26 cellular contexts compared by ENCODE assay signal in genomic region chr11:14538926-14539554, GRCh38. TPM values are rescaled to one million over a fixed set of nuclear protein-coding genes. Genes with fewer than 3 reads are reported as not detected.
DNase-seq lines count a peak whose midpoint lies in the region; ATAC-seq and TF ChIP-seq lines count a peak whose summit lies in the region.
"Had no signal": no experiment of that assay in that cellular context is flagged by ENCODE, and none has a peak within 500 bp of the region (broad histone marks: within the 10 kb centered on the region; RNA-seq: fewer than 3 reads in every experiment).

No MANE protein-coding gene starts in this region.

- H3K4me3 ChIP-seq in heart left ventricle (no peak overlapping the region), lower lobe of right lung (no peak overlapping the region), upper lobe of left lung (no peak overlapping the region), OCI-LY7 (ENCODE audit: low read depth, low read length, poor library complexity, severe bottlenecking) (no peak overlapping the region), HAP-1 (no peak overlapping the region)
- H3K4me3 ChIP-seq: Peyer's patch, SJCRH30, skin epidermis had no signal

- no peaks in the 10 kb centered on the region for H3K79me2 ChIP-seq in OCI-LY7 (ENCODE audit: insufficient read depth, low read depth, low read length)

- H3K9me3 ChIP-seq in heart left ventricle = no peaks in the 10 kb centered on the region
- no peaks in the 10 kb centered on the region for H3K9me3 ChIP-seq in lower lobe of right lung
- H3K9me3 ChIP-seq in upper lobe of left lung = no peaks in the 10 kb centered on the region
- no peaks in the 10 kb centered on the region for H3K9me3 ChIP-seq in OCI-LY7 (ENCODE audit: low read length)
- no peaks in the 10 kb centered on the region for H3K9me3 ChIP-seq in HAP-1
- H3K9me3 ChIP-seq: Peyer's patch, SJCRH30 had no signal

- TF ChIP-seq EP300 in upper lobe of left lung (IDR thresholded peaks at IDR 0.05) = no peak

- peak overlapping the region; percentile 57 for H3K27ac Mint-ChIP-seq in activated naive CD8-positive, alpha-beta T cell treated with anti-CD3 and anti-CD28 coated beads for 36 hours

- H3K4me1 Mint-ChIP-seq in activated naive CD8-positive, alpha-beta T cell treated with anti-CD3 and anti-CD28 coated beads for 36 hours = peaks cover 41% of the 10 kb centered on the region

- H3K36me3 Mint-ChIP-seq in activated naive CD8-positive, alpha-beta T cell treated with anti-CD3 and anti-CD28 coated beads for 36 hours = peaks cover 26% of the 10 kb centered on the region
- H3K36me3 Mint-ChIP-seq: immature natural killer cell had no signal

- no peaks in the 10 kb centered on the region for H3K27me3 Mint-ChIP-seq in activated naive CD8-positive, alpha-beta T cell treated with anti-CD3 and anti-CD28 coated beads for 36 hours
- H3K27me3 Mint-ChIP-seq: activated CD8-positive, alpha-beta memory T cell treated with anti-CD3 and anti-CD28 coated beads, Interleukin-2, amount 10 ng/mL, durations not matched to agents 7 days and 5 days had no signal

- no TSS peak for BruUV-seq in OCI-LY7 (replicated peaks; lab: Mats Ljungman, UMichigan)

- intact Hi-C loops in heart left ventricle (cut with DNase I) (loop anchor here in 9 of 10 donors (5.0 to 10.0 kb wide), 6 partner anchors 103 to 536 kb away; partner anchors contain the start of genes CALCB (in 3 of the 9), CYP2R1 (in 2 of the 9) and PDE3B (in 1 of the 9)), Right ventricle myocardium inferior (cut with DNase I) (loop anchor here (1.0 to 5.0 kb wide), 3 partner anchors 43 to 353 kb away; partner anchors contain the start of genes CYP2R1 and PDE3B), lower lobe of right lung (cut with DNase I) (loop anchor here (10.0 kb wide), 1 partner anchor 366 kb away; no protein-coding TSS in a partner anchor), OCI-LY7 (cut with micrococcal nuclease; ENCODE audit: unreplicated experiment) (loop anchor here (5.0 to 10.0 kb wide), 2 partner anchors 98 to 226 kb away; no protein-coding TSS in a partner anchor)

- H2AFZ ChIP-seq in OCI-LY7 (ENCODE audit: low read length) = no peak overlapping the region

- no peak for TF ChIP-seq POLR2A in heart left ventricle (IDR thresholded peaks at IDR 0.05)
- TF ChIP-seq POLR2A in upper lobe of left lung (IDR thresholded peaks at IDR 0.05) = no peak

- peak in 3 of 4 donors; percentile 41 to 64 (median 42) for ATAC-seq in heart left ventricle
- ATAC-seq in Right ventricle myocardium inferior = no peak
- ATAC-seq in lower lobe of right lung = no peak
- no peak for ATAC-seq in upper lobe of left lung (ENCODE audit: low FRiP score in 2 of 2)
- no peak for ATAC-seq in HG02884 (IDR thresholded peaks at IDR 0.05; ENCODE audit: unreplicated experiment)
- ATAC-seq: activated CD8-positive, alpha-beta memory T cell treated with anti-CD3 and anti-CD28 coated beads, Interleukin-2, amount 10 ng/mL, durations not matched to agents 7 days and 5 days had no signal

- CTCF ChIA-PET in OCI-LY7 (lab: Charles Lee; ENCODE audit: unreplicated experiment) = no interaction called here

- no peaks in the 10 kb centered on the region for H4K20me1 ChIP-seq in OCI-LY7 (ENCODE audit: insufficient read depth, low read length)

- H3K9me2 ChIP-seq in OCI-LY7 (ENCODE audit: insufficient read depth, low read length) = no peaks in the 10 kb centered on the region

- H3K36me3 ChIP-seq in heart left ventricle = no peaks in the 10 kb centered on the region
- no peaks in the 10 kb centered on the region for H3K36me3 ChIP-seq in lower lobe of right lung
- H3K36me3 ChIP-seq in upper lobe of left lung = no peaks in the 10 kb centered on the region
- H3K36me3 ChIP-seq in OCI-LY7 (ENCODE audit: insufficient read depth, low read length) = no peaks in the 10 kb centered on the region
- H3K36me3 ChIP-seq in HAP-1 (replicated peaks) = no peaks in the 10 kb centered on the region
- H3K36me3 ChIP-seq: Peyer's patch, SJCRH30 had no signal

- H3K9me3 Mint-ChIP-seq in activated naive CD8-positive, alpha-beta T cell treated with anti-CD3 and anti-CD28 coated beads for 36 hours = no peaks in the 10 kb centered on the region
- H3K9me3 Mint-ChIP-seq: activated T-helper 1 cell treated with anti-CD3 and anti-CD28 coated beads, Interleukin-12 subunit alpha, Interleukin-12 subunit beta, Interleukin-2, Interleukin-4 antibody, amounts not matched to agents 30 ng/mL and 10 ng/mL and 1 ng/mL, durations not matched to agents 14 hours and 24 hours and 36 hours; H9; immature natural killer cell; nephron had no signal

- POLR2A ChIA-PET in OCI-LY7 (lab: Charles Lee) = interaction anchor here (0.7 to 1.2 kb wide), 4 partner anchors 16 to 1500 kb away, joined by 3 to 4 read pairs (median 4); partner anchors contain the start of gene PSMA1

- no peak for TF ChIP-seq CTCF in heart left ventricle (IDR thresholded peaks at IDR 0.05)
- no peak for TF ChIP-seq CTCF in lower lobe of right lung (IDR thresholded peaks at IDR 0.05)
- no peak for TF ChIP-seq CTCF in upper lobe of left lung (IDR thresholded peaks at IDR 0.05)
- TF ChIP-seq CTCF in OCI-LY7 (conservative IDR thresholded peaks at IDR 0.05; ENCODE audit: low read length) = no peak

- no peak overlapping the region for H3K4me2 ChIP-seq in OCI-LY7 (ENCODE audit: low read length)

- 52 to 61% (median 56%) methylated on average over 3 of the region's 3 CpGs for WGBS in heart left ventricle, 4 donors
- WGBS in upper lobe of left lung, 2 donors = 74 to 78% methylated on average over 3 of the region's 3 CpGs

- H3K4me3 Mint-ChIP-seq in activated naive CD8-positive, alpha-beta T cell treated with anti-CD3 and anti-CD28 coated beads for 36 hours = peak overlapping the region; percentile 22
- H3K4me3 Mint-ChIP-seq: activated CD8-positive, alpha-beta memory T cell treated with anti-CD3 and anti-CD28 coated beads, Interleukin-2, amount 10 ng/mL, durations not matched to agents 7 days and 5 days; activated T-helper 1 cell treated with anti-CD3 and anti-CD28 coated beads, Interleukin-12 subunit alpha, Interleukin-12 subunit beta, Interleukin-2, Interleukin-4 antibody, amounts not matched to agents 30 ng/mL and 10 ng/mL and 1 ng/mL, durations not matched to agents 14 hours and 24 hours and 36 hours; H9; immature natural killer cell; nephron had no signal

- in situ Hi-C loops in HAP-1 (cut with MboI; ENCODE audit: low sequenced_read_pairs) = no loop called here

- H3K4me1 ChIP-seq in heart left ventricle (peaks cover 0 to 47% (median 29%) of the 10 kb centered on the region in 12 donors), lower lobe of right lung (peaks cover 41% of the 10 kb centered on the region), upper lobe of left lung (peaks cover 19 to 44% (median 33%) of the 10 kb centered on the region in 4 donors), OCI-LY7 (ENCODE audit: insufficient read depth, low read length, poor library complexity, severe bottlenecking) (no peaks in the 10 kb centered on the region), HAP-1 (peaks cover 20% of the 10 kb centered on the region)
- H3K4me1 ChIP-seq: Peyer's patch, SJCRH30 had no signal

- H3K27me3 ChIP-seq in heart left ventricle = no peaks in the 10 kb centered on the region
- no peaks in the 10 kb centered on the region for H3K27me3 ChIP-seq in lower lobe of right lung (ENCODE audit: low read depth)
- H3K27me3 ChIP-seq in upper lobe of left lung = no peaks in the 10 kb centered on the region
- H3K27me3 ChIP-seq in HAP-1 (ENCODE audit: low read depth) = no peaks in the 10 kb centered on the region
- H3K27me3 ChIP-seq: Peyer's patch, SJCRH30 had no signal

- peak overlapping the region in 11 of 12 donors; percentile 33 to 75 (median 52) for H3K27ac ChIP-seq in heart left ventricle
- H3K27ac ChIP-seq in lower lobe of right lung = peak overlapping the region; percentile 40
- H3K27ac ChIP-seq in upper lobe of left lung = peak overlapping the region; percentile 8 to 82 (median 59)
- no peak overlapping the region for H3K27ac ChIP-seq in OCI-LY7 (ENCODE audit: low read depth, low read length, poor library complexity, severe bottlenecking)
- H3K27ac ChIP-seq: SJCRH30 had no signal

- DNase-seq in heart left ventricle (no peak), Right ventricle myocardium inferior (ENCODE audit: missing footprints) (no peak), lower lobe of right lung (no peak), upper lobe of left lung (no peak), OCI-LY7 (ENCODE audit: low spot score) (no peak), HAP-1 (ENCODE audit: low spot score in 2 of 2) (no peak)
- DNase-seq in activated naive CD8-positive, alpha-beta T cell treated with anti-CD3 and anti-CD28 coated beads for 36 hours = no peak
- DNase-seq: activated CD4-positive, alpha-beta T cell treated with anti-CD3 and anti-CD28 coated beads, Interleukin-2, amount 50 U/mL, for 1 hour; activated CD8-positive, alpha-beta memory T cell treated with anti-CD3 and anti-CD28 coated beads, Interleukin-2, amount 10 ng/mL, durations not matched to agents 7 days and 5 days; effector CD8-positive, alpha-beta T cell; EL; foreskin melanocyte; H9; hippocampal formation; immature natural killer cell; Kasumi-1; midbrain; NCI-H2171; NCI-H526; Peyer's patch; SJCRH30; T-helper 2 cell had no signal

RNA-seq across cellular contexts. Expression of gene PSMA1, which starts 18.9 kb away (rescaled TPM):
- total RNA-seq in heart left ventricle (100 to 1,000 TPM in 8 of 9 donors, 10 to 100 TPM in 1; 95.5 to 136 (median 129) TPM), Right ventricle myocardium inferior (117 TPM), lower lobe of right lung (121 TPM), upper lobe of left lung (100 to 1,000 TPM in 3 of 6 donors, 10 to 100 TPM in 3; 66.1 to 113 (median 101) TPM), OCI-LY7 (2022) (171 TPM in 2 replicates)
- polyA plus RNA-seq in heart left ventricle = 100 to 1,000 TPM; 149 to 152 TPM
- 100 to 1,000 TPM; 355 to 367 TPM for total RNA-seq in activated naive CD8-positive, alpha-beta T cell treated with anti-CD3 and anti-CD28 coated beads for 36 hours
- 134 and 173 TPM in 2 replicates for total RNA-seq in OCI-LY7 (2014; rRNA removed; shearing (Covaris generic))

RNA-seq across cellular contexts. Expression of gene COPB1, which starts 39.4 kb away (rescaled TPM):
- 10 to 100 TPM; 41.7 to 69.7 (median 51.3) TPM for total RNA-seq in heart left ventricle
- polyA plus RNA-seq in heart left ventricle = 10 to 100 TPM; 23.4 to 72.1 TPM
- 42.1 TPM for total RNA-seq in Right ventricle myocardium inferior
- total RNA-seq in activated naive CD8-positive, alpha-beta T cell treated with anti-CD3 and anti-CD28 coated beads for 36 hours = 100 to 1,000 TPM in 1 of 2 experiments, 10 to 100 TPM in 1; 99.6 to 100 TPM
- total RNA-seq in lower lobe of right lung = 87.8 TPM
- total RNA-seq in upper lobe of left lung = 100 to 1,000 TPM in 1 of 6 donors, 10 to 100 TPM in 5; 56.2 to 139 (median 84.2) TPM
- total RNA-seq in OCI-LY7 (2014; rRNA removed; shearing (Covaris generic)) = 61.1 and 81.7 TPM in 2 replicates
- 93.4 and 98.1 TPM in 2 replicates for total RNA-seq in OCI-LY7 (2022)

Comparison
In these comparisons a context has a peak if more than half of its experiments do, and no peak if none do; other contexts are left out.
1. ATAC-seq: peak in heart left ventricle (3 of 4); none in Right ventricle myocardium inferior (single experiment), lower lobe of right lung (0 of 2), upper lobe of left lung (0 of 2) and HG02884 (single experiment).